ENCODE assay signal across 8 cellular contexts in genomic region chr14:35808658-35809563, GRCh38. TPM values are rescaled to one million over a fixed set of nuclear protein-coding genes. Genes with fewer than 3 reads are reported as not detected.
DNase-seq lines count a peak whose midpoint lies in the region; ATAC-seq and TF ChIP-seq lines count a peak whose summit lies in the region.
"Not testable (repeated sequence)": the region's sequence is repeated elsewhere in the genome, so short reads cannot be mapped to it uniquely, and the experiment has no call there.

Gene RALGAPA1 (minus strand): TSS chr14:35809295. CDS start chr14:35808835, 460 bp downstream.

- CTCF ChIA-PET in Panc1 (lab: Charles Lee), result not testable (repeated sequence)

- intact Hi-C loops in Panc1 (cut with micrococcal nuclease; ENCODE audit: unreplicated experiment), result not testable (repeated sequence)

- H3K79me2 ChIP-seq in DND-41 (ENCODE audit: insufficient read depth, low read length) (peaks cover 44% of the 10 kb centered on the region), KMS-11 (ENCODE audit: insufficient read depth, low read depth) (peaks cover 29% of the 10 kb centered on the region; the same call in 1 of the 2 replicates)

- H3K4me3 ChIP-seq in DND-41 (ENCODE audit: low read depth in 1 of 2, low read length in 2 of 2) (peak within 1 kb of the TSS; percentile 78 to 95), Panc1 (ENCODE audit: low read depth in 2 of 2, low read length in 2 of 2) (peak within 1 kb of the TSS; percentile 79 to 80), muscle layer of colon (ENCODE audit: low read depth in 1 of 2, low read length in 2 of 2) (peak within 1 kb of the TSS; percentile 62 to 77)
- H3K4me3 ChIP-seq in KMS-11 (IDR thresholded peaks at IDR 0.05; ENCODE audit: insufficient read depth, low read depth, low read length), result not testable (repeated sequence)

- BruUV-seq in Panc1 (replicated peaks; lab: Mats Ljungman, UMichigan), result not testable (repeated sequence)

- not testable (repeated sequence) for H3K27me3 ChIP-seq in DND-41 (ENCODE audit: insufficient read depth, low read length, poor library complexity); KMS-11 (ENCODE audit: insufficient read depth, low read depth); Panc1 (ENCODE audit: control insufficient read depth, insufficient read depth, low read length); muscle layer of colon (ENCODE audit: control insufficient read depth in 1 of 2, insufficient read depth in 2 of 2, low read length in 2 of 2)

- TF ChIP-seq CTCF in DND-41 (IDR thresholded peaks at IDR 0.05; ENCODE audit: borderline replicate concordance, extremely low read depth, low read length, poor library complexity, severe bottlenecking) (peak; percentile 68), KMS-11 (conservative IDR thresholded peaks at IDR 0.05; ENCODE audit: low read depth, low read length) (0 out of 2 replicates have a peak, but pooled peaks have one; percentile 17), Panc1 (IDR thresholded peaks at IDR 0.05) (peak; percentile 17)

- POLR2A ChIA-PET in Panc1 (lab: Charles Lee), result not testable (repeated sequence)

- H3K4me2 ChIP-seq in DND-41 (ENCODE audit: insufficient read depth, low read length), result peak within 1 kb of the TSS; percentile 94
- peak within 1 kb of the TSS; percentile 87 for H3K4me2 ChIP-seq in KMS-11

- H3K9me3 ChIP-seq in DND-41 (ENCODE audit: insufficient read depth, low read length, severe bottlenecking); Panc1 (ENCODE audit: control insufficient read depth, insufficient read depth, low read depth, low read length); muscle layer of colon (ENCODE audit: low read length): not testable (repeated sequence)

- H3K27ac ChIP-seq in DND-41 (ENCODE audit: low read length), result peak within 1 kb of the TSS; percentile 71
- H3K27ac ChIP-seq in KMS-11, result peak within 1 kb of the TSS; percentile 81
- H3K27ac ChIP-seq in Panc1 (ENCODE audit: low read length), result peak within 1 kb of the TSS; percentile 77
- H3K27ac ChIP-seq in muscle layer of colon (ENCODE audit: low read depth, low read length), result peak within 1 kb of the TSS; percentile 71

- ATAC-seq in DND-41 (ENCODE audit: insufficient read depth, low read depth), result peak; percentile 95
- peak; percentile 96 for ATAC-seq in GM21737 (IDR thresholded peaks at IDR 0.05; ENCODE audit: unreplicated experiment)
- peak; percentile 99 for ATAC-seq in Panc1
- ATAC-seq in esophagus mucosa, result peak; percentile 99

- H3K4me1 ChIP-seq in DND-41 (ENCODE audit: insufficient read depth, low read length) (peaks cover 30% of the 10 kb centered on the region), KMS-11 (ENCODE audit: low read depth, poor library complexity, severe bottlenecking) (peaks cover 24% of the 10 kb centered on the region), Panc1 (ENCODE audit: control insufficient read depth, insufficient read depth, low read length) (peaks cover 11% of the 10 kb centered on the region), muscle layer of colon (ENCODE audit: insufficient read depth, low read length) (peaks cover 17% of the 10 kb centered on the region)

- H4K20me1 ChIP-seq in DND-41 (ENCODE audit: insufficient read depth, low read length); KMS-11 (ENCODE audit: insufficient read depth): not testable (repeated sequence)

- H3K36me3 ChIP-seq in DND-41 (ENCODE audit: insufficient read depth, low read length); KMS-11 (ENCODE audit: insufficient read depth); Panc1 (ENCODE audit: control insufficient read depth, insufficient read depth, low read length); muscle layer of colon (ENCODE audit: insufficient read depth, low read length): not testable (repeated sequence)

- H2AFZ ChIP-seq in DND-41 (ENCODE audit: low read depth, low read length) (peak within 1 kb of the TSS; percentile 86), KMS-11 (ENCODE audit: low read depth) (peak within 1 kb of the TSS; percentile 49)

- peak within 1 kb of the TSS; percentile 73 for H3K9ac ChIP-seq in DND-41 (ENCODE audit: low read depth, low read length)
- peak within 1 kb of the TSS; percentile 74 for H3K9ac ChIP-seq in KMS-11
- H3K9ac ChIP-seq in muscle layer of colon (ENCODE audit: low read length), result peak within 1 kb of the TSS; percentile 74

- in situ Hi-C loops in Panc1 (cut with HindIII; ENCODE audit: low pct_unique_long_range_greater_than_20kb, low sequenced_read_pairs), result not testable (repeated sequence)

- DNase-seq in DND-41, result peak; percentile 93
- peak; percentile 88 for DNase-seq in Panc1 (ENCODE audit: low read depth, low spot score)
- DNase-seq in activated T-cell treated with anti-CD3 and anti-CD28 coated beads, Interleukin-2, amount 50 U/mL, for 48 hours, result peak; percentile 89 to 92
- peak; percentile 78 for DNase-seq in stimulated activated CD8-positive, alpha-beta memory T cell treated with anti-CD3 and anti-CD28 coated beads, Interleukin-7, amount 100 ng/mL, for 24 hours (ENCODE audit: low read depth)

RNA-seq across cellular contexts. Expression of gene RALGAPA1, which starts in this region (rescaled TPM):
- total RNA-seq in Panc1 (2021; ENCODE audit: unreplicated experiment) (31.5 TPM), esophagus mucosa (41.8 TPM)
- polyA plus RNA-seq in Panc1 (2012; ENCODE audit: insufficient read length), result 9.3 TPM

Comparison
In these comparisons a context has a peak if more than half of its experiments do, and no peak if none do; other contexts are left out.
1. CTCF ChIP-seq: peak in every context shown above with its lines; median percentile 68 in DND-41; 17 in KMS-11; 17 in Panc1.